ENCODE assay signal across 14 cellular contexts in the genomic region with DNA sequence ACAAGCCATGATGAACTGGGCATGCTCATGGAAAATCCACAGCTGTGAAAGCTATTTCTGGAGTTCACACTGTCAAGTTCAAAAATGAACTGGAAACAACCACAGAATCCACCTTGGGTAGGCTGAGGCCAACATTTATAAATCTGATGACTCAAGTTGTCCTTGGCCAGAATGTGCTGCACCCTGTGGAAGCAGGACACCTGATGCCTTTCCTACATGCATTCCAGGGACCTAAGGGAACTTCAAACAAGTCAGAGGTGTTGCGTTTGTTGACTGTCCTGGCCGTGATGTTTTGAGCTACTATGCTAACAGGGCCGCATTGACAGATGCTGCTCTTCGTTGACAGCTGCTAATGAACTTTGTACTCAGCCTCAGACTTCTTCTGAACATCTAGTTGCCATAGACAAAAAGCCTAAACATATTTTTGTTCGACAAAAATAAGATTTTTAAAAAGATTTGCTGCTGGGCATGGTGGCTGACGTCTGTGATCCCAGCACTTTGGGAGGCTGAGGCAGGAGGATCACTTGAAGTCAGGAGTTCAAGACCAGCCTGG.
DNase-seq lines count a peak whose midpoint lies in the region; ATAC-seq and TF ChIP-seq lines count a peak whose summit lies in the region.
"Had no signal": no experiment of that assay in that cellular context is flagged by ENCODE, and none has a peak within 500 bp of the region (broad histone marks: within the 10 kb centered on the region; RNA-seq: fewer than 3 reads in every experiment).

No MANE protein-coding gene starts in this region.

- H3K4me1 ChIP-seq in trophoblast cell (ENCODE audit: control insufficient read depth in 1 of 2, insufficient read depth in 2 of 2, low read length in 2 of 2), result peaks cover 0 to 7% of the 10 kb centered on the region in 2 experiments

- H3K9me3 ChIP-seq in trophoblast cell (ENCODE audit: insufficient read depth, low read depth, low read length), result no peaks in the 10 kb centered on the region
- H3K9me3 ChIP-seq: neutrophil had no signal

- H3K14ac ChIP-seq in trophoblast cell (ENCODE audit: low read length), result no peak overlapping the region

- no peak for TF ChIP-seq CTCF in RWPE1 (conservative IDR thresholded peaks at IDR 0.05; ENCODE audit: low read depth)
- TF ChIP-seq CTCF in fibroblast of the aortic adventitia (IDR thresholded peaks at IDR 0.05; ENCODE audit: insufficient read depth, low read length), result no peak

- H2BK120ac ChIP-seq in trophoblast cell (ENCODE audit: insufficient read depth, low read length, poor library complexity), result peak overlapping the region; percentile 11

- no CpG with 5 or more reads among the region's 6 CpGs for WGBS in trophoblast cell (ENCODE audit: extremely low coverage, insufficient coverage, insufficient read length)

- H3K9ac ChIP-seq in trophoblast cell (ENCODE audit: low read length), result no peak overlapping the region

- DNase-seq in AG20443 (ENCODE audit: low spot score) (peak; percentile 7), RWPE1 (ENCODE audit: low spot score) (no peak), fibroblast of the aortic adventitia (ENCODE audit: low read depth) (peak; percentile 48), trophoblast cell (no peak), NK-92 (lab: John Stamatoyannopoulos, UW; ENCODE audit: unreplicated experiment) (no peak), OCI-M1 (lab: John Stamatoyannopoulos, UW) (no peak), GM03348 (ENCODE audit: low spot score) (no peak)
- DNase-seq: activated CD4-positive, alpha-beta T cell treated with anti-CD3 and anti-CD28 coated beads for 36 hours; activated naive CD4-positive, alpha-beta T cell treated with anti-CD3 and anti-CD28 coated beads, Interleukin-2, amount 10 ng/mL, durations not matched to agents 7 days and 5 days; H9; midbrain; SIG-M5 had no signal

- H3K23ac ChIP-seq in trophoblast cell (ENCODE audit: low read length), result no peak overlapping the region

- peak overlapping the region; percentile 54 for H3K27ac ChIP-seq in RWPE1
- H3K27ac ChIP-seq in trophoblast cell (ENCODE audit: low read depth, low read length), result no peak overlapping the region
- H3K27ac ChIP-seq: neutrophil had no signal

- H3K79me2 ChIP-seq in trophoblast cell (ENCODE audit: control insufficient read depth, insufficient read depth, low read length, poor library complexity), result no peaks in the 10 kb centered on the region

- CTCF ChIA-PET in RWPE1 (lab: Yijun Ruan, JAX), result no interaction called here

- no peak overlapping the region for H3K4ac ChIP-seq in trophoblast cell (ENCODE audit: low read depth, low read length)

- no peak overlapping the region for H4K91ac ChIP-seq in trophoblast cell (ENCODE audit: low read depth, low read length)

- no peak overlapping the region for H3K18ac ChIP-seq in trophoblast cell (ENCODE audit: low read length)

- H3K36me3 ChIP-seq in trophoblast cell (ENCODE audit: control insufficient read depth in 1 of 2, insufficient read depth in 2 of 2, low read length in 2 of 2), result no peaks in the 10 kb centered on the region
- H3K36me3 ChIP-seq: neutrophil had no signal

- H3K4me2 ChIP-seq in trophoblast cell (ENCODE audit: low read length), result no peak overlapping the region

- H3K27me3 ChIP-seq in trophoblast cell (ENCODE audit: insufficient read depth, low read length), result no peaks in the 10 kb centered on the region

- ATAC-seq in HG03095 (IDR thresholded peaks at IDR 0.05; ENCODE audit: unreplicated experiment), result no peak
- ATAC-seq: activated CD4-positive, alpha-beta T cell treated with anti-CD3 and anti-CD28 coated beads for 36 hours had no signal

- no peak overlapping the region for H2AFZ ChIP-seq in trophoblast cell (ENCODE audit: insufficient read depth, low read length, poor library complexity)

- no peak overlapping the region for H4K8ac ChIP-seq in trophoblast cell (ENCODE audit: low read depth, low read length)

- peak overlapping the region; percentile 23 for H2BK12ac ChIP-seq in trophoblast cell (ENCODE audit: low read length)

- no peak overlapping the region for H4K12ac ChIP-seq in trophoblast cell (ENCODE audit: low read depth, low read length)

- no peak overlapping the region for H2BK5ac ChIP-seq in trophoblast cell (ENCODE audit: low read depth, low read length, poor library complexity)

- peak overlapping the region; percentile 3 for H2AK5ac ChIP-seq in trophoblast cell (ENCODE audit: low read length)

- POLR2A ChIA-PET in RWPE1 (lab: Yijun Ruan, JAX; ENCODE audit: low non-redundant PET), result no interaction called here

- H3K4me3 ChIP-seq in fibroblast of the aortic adventitia (ENCODE audit: low read depth, low read length) (no peak overlapping the region), trophoblast cell (ENCODE audit: low read depth, low read length) (no peak overlapping the region)

- peaks cover 4% of the 10 kb centered on the region for H3K79me1 ChIP-seq in trophoblast cell (ENCODE audit: low read length)

Comparison
In these comparisons a context has a peak if more than half of its experiments do, and no peak if none do; other contexts are left out.
1. DNase-seq: peak in AG20443 (single experiment) and fibroblast of the aortic adventitia (single experiment); none in RWPE1 (single experiment), trophoblast cell (0 of 2), NK-92 (single experiment), OCI-M1 (single experiment) and GM03348 (single experiment).